Comparison of ENCODE assay signal across 24 cellular contexts in genomic region chr18:45413180-45413836, GRCh38.
DNase-seq lines count a peak whose midpoint lies in the region; ATAC-seq and TF ChIP-seq lines count a peak whose summit lies in the region.
"Had no signal": no experiment of that assay in that cellular context is flagged by ENCODE, and none has a peak within 500 bp of the region (broad histone marks: within the 10 kb centered on the region; RNA-seq: fewer than 3 reads in every experiment).

No MANE protein-coding gene starts in this region.

- H3K9ac ChIP-seq in SK-N-MC (ENCODE audit: insufficient read length), result no peak overlapping the region

- H3K27me3 ChIP-seq in prostate gland (replicated peaks; ENCODE audit: insufficient read depth), result no peaks in the 10 kb centered on the region
- no peaks in the 10 kb centered on the region for H3K27me3 ChIP-seq in effector memory CD4-positive, alpha-beta T cell (replicated peaks; ENCODE audit: control insufficient read depth, insufficient read depth, low read length, poor library complexity, severe bottlenecking)
- H3K27me3 ChIP-seq in SJCRH30, result no peaks in the 10 kb centered on the region
- H3K27me3 ChIP-seq: esophagus muscularis mucosa, hepatocyte, right lobe of liver, testis had no signal

- H3K36me3 ChIP-seq in SK-N-MC (ENCODE audit: insufficient read depth, low read length) (no peaks in the 10 kb centered on the region), prostate gland (no peaks in the 10 kb centered on the region), SJCRH30 (no peaks in the 10 kb centered on the region)
- no peaks in the 10 kb centered on the region for H3K36me3 ChIP-seq in effector memory CD4-positive, alpha-beta T cell (ENCODE audit: control insufficient read depth, insufficient read depth, low read length)
- H3K36me3 ChIP-seq: esophagus muscularis mucosa, right lobe of liver had no signal

- H3K27ac ChIP-seq in SK-N-MC (no peak overlapping the region), prostate gland (no peak overlapping the region), SJCRH30 (no peak overlapping the region)
- no peak overlapping the region for H3K27ac ChIP-seq in effector memory CD4-positive, alpha-beta T cell (ENCODE audit: insufficient read depth, low read length, poor library complexity, severe bottlenecking)
- H3K27ac ChIP-seq: esophagus muscularis mucosa, hepatocyte, right lobe of liver, testis had no signal

- 83% methylated on average over 4 of the region's 4 CpGs for WGBS in prostate gland

- no peak for ATAC-seq in HG03108 (IDR thresholded peaks at IDR 0.05; ENCODE audit: unreplicated experiment)
- ATAC-seq: GM23338, right lobe of liver had no signal

- DNase-seq in AG09319 (ENCODE audit: extremely low read depth, low read depth), result peak; percentile 16
- peak; percentile 40 for DNase-seq in SK-N-MC (ENCODE audit: low read depth, low spot score)
- peak; percentile 55 for DNase-seq in fibroblast of the conjunctiva (ENCODE audit: low read depth)
- DNase-seq in renal cortical epithelial cell (ENCODE audit: low read depth), result peak; percentile 69
- no peak for DNase-seq in prostate gland (ENCODE audit: low spot score)
- DNase-seq in effector memory CD4-positive, alpha-beta T cell, result no peak
- no peak for DNase-seq in SJCRH30
- DNase-seq: activated CD4-positive, alpha-beta T cell treated with anti-CD3 and anti-CD28 coated beads, Interleukin-2, amount 50 U/mL, for 1 hour; activated CD8-positive, alpha-beta memory T cell treated with anti-CD3 and anti-CD28 coated beads, Interleukin-2, amount 50 U/mL, for 48 hours; caudate nucleus; CD4-positive, alpha-beta T cell; DMS 273 treated with DMSO at 0.1 percent for 48 hours; GDM1; NCI-H345; nucleus accumbens; right lobe of liver; SHP77 treated with DMSO at 0.1 percent for 48 hours; testis had no signal

- TF ChIP-seq POLR2A in prostate gland (IDR thresholded peaks at IDR 0.05), result no peak

- no peaks in the 10 kb centered on the region for H3K9me3 ChIP-seq in SK-N-MC (ENCODE audit: low read depth, low read length)
- no peaks in the 10 kb centered on the region for H3K9me3 ChIP-seq in prostate gland
- no peaks in the 10 kb centered on the region for H3K9me3 ChIP-seq in effector memory CD4-positive, alpha-beta T cell (ENCODE audit: control insufficient read depth, low read length)
- no peaks in the 10 kb centered on the region for H3K9me3 ChIP-seq in SJCRH30 (replicated peaks)
- H3K9me3 ChIP-seq: esophagus muscularis mucosa, right lobe of liver, testis had no signal

- no peak for TF ChIP-seq CTCF in AG09319 (IDR thresholded peaks at IDR 0.05; ENCODE audit: low read depth, low read length)
- no peak for TF ChIP-seq CTCF in prostate gland (IDR thresholded peaks at IDR 0.05)

- H3K4me3 ChIP-seq in SK-N-MC, result no peak overlapping the region
- no peak overlapping the region for H3K4me3 ChIP-seq in prostate gland
- no peak overlapping the region for H3K4me3 ChIP-seq in effector memory CD4-positive, alpha-beta T cell (ENCODE audit: insufficient read depth, low read depth, low read length, poor library complexity, severe bottlenecking)
- H3K4me3 ChIP-seq in SJCRH30, result no peak overlapping the region
- H3K4me3 ChIP-seq: esophagus muscularis mucosa, GM12878, GM23338, hepatocyte, lung, right lobe of liver, testis had no signal

- no peaks in the 10 kb centered on the region for H3K4me1 ChIP-seq in prostate gland (replicated peaks)
- no peaks in the 10 kb centered on the region for H3K4me1 ChIP-seq in effector memory CD4-positive, alpha-beta T cell (ENCODE audit: control insufficient read depth, insufficient read depth, low read length, poor library complexity, severe bottlenecking)
- no peaks in the 10 kb centered on the region for H3K4me1 ChIP-seq in SJCRH30
- H3K4me1 ChIP-seq: right lobe of liver had no signal

- intact Hi-C loops in prostate gland (cut with DNase I), result loop anchor here (10.0 kb wide), 2 partner anchors 159 to 201 kb away; partner anchors contain the start of gene SLC14A2

Comparison
In these comparisons a context has a peak if more than half of its experiments do, and no peak if none do; other contexts are left out.
1. DNase-seq: peak in AG09319 (single experiment), SK-N-MC (single experiment), fibroblast of the conjunctiva (single experiment) and renal cortical epithelial cell (single experiment); none in prostate gland (single experiment), effector memory CD4-positive, alpha-beta T cell (0 of 3) and SJCRH30 (0 of 2).